ENCODE assay signal across 1 cellular context in genomic region chr7:158829342-158830210, GRCh38.
A peak's percentile ranks its signal among the peaks of the same experiment; 100 is the strongest.
TF ChIP-seq lines count a peak whose summit lies in the region.

TSS of gene ESYT2 (minus strand) at chr7:158829509. CDS start at chr7:158829418, 91 bp downstream.

TF ChIP-seq in HepG2, 621 proteins besides CTCF, POLR2A, EP300 and RAD21 (continued from another document and continues in another):
- TF ChIP-seq RNF219 (CRISPR knock-in tag; IDR thresholded peaks at IDR 0.05): no peak
- TF ChIP-seq ZNF574 (CRISPR knock-in tag; IDR thresholded peaks at IDR 0.05): peak; percentile 78
- no peak for TF ChIP-seq ZNF260 (CRISPR knock-in tag; IDR thresholded peaks at IDR 0.05; ENCODE audit: borderline replicate concordance, low read depth)
- peak; percentile 21; the same call in 1 of the 2 replicates for TF ChIP-seq HMG20B (CRISPR knock-in tag; conservative IDR thresholded peaks at IDR 0.05)
- peak; percentile 58; the same call in 1 of the 2 replicates for TF ChIP-seq NFYB (CRISPR knock-in tag; IDR thresholded peaks at IDR 0.05)
- no peak for TF ChIP-seq ZNF326 (CRISPR knock-in tag; IDR thresholded peaks at IDR 0.05; ENCODE audit: borderline replicate concordance)
- no peak for TF ChIP-seq CCAR2 (optimal IDR thresholded peaks at IDR 0.05; ENCODE audit: low read depth, low read length)
- TF ChIP-seq ZNF282 (IDR thresholded peaks at IDR 0.05; ENCODE audit: partially characterized antibody): no peak
- no peak for TF ChIP-seq ZNF672 (CRISPR knock-in tag; IDR thresholded peaks at IDR 0.05)
- no peak for TF ChIP-seq SYNCRIP (IDR thresholded peaks at IDR 0.05; ENCODE audit: insufficient read depth, low read depth, low read length)
- TF ChIP-seq CEBPZ (IDR thresholded peaks at IDR 0.05; ENCODE audit: low read length): no peak
- peak; percentile 82 for TF ChIP-seq MYC (CRISPR knock-in tag; IDR thresholded peaks at IDR 0.05; ENCODE audit: borderline replicate concordance)
- TF ChIP-seq ZKSCAN1 (IDR thresholded peaks at IDR 0.05; ENCODE audit: low read length): no peak
- TF ChIP-seq ZNF382 (CRISPR knock-in tag; IDR thresholded peaks at IDR 0.05; ENCODE audit: borderline replicate concordance): no peak
- TF ChIP-seq ZNF580 (CRISPR knock-in tag; IDR thresholded peaks at IDR 0.05; ENCODE audit: borderline replicate concordance, low read depth): peak; percentile 72
- no peak for TF ChIP-seq ZNF292 (CRISPR knock-in tag; IDR thresholded peaks at IDR 0.05; ENCODE audit: borderline replicate concordance, low read depth)
- TF ChIP-seq KLF16 (CRISPR knock-in tag; IDR thresholded peaks at IDR 0.05): peak in 1 of 2 experiments; percentile 87; a peak in 2 of 4 replicates
- TF ChIP-seq BHLHE40 (IDR thresholded peaks at IDR 0.05; ENCODE audit: low read length): peak; percentile 9; the same call in 1 of the 2 replicates
- TF ChIP-seq ZBTB10 (CRISPR knock-in tag; IDR thresholded peaks at IDR 0.05; ENCODE audit: borderline replicate concordance): no peak
- TF ChIP-seq REL (CRISPR knock-in tag; conservative IDR thresholded peaks at IDR 0.05): peak; percentile 37; the same call in 1 of the 2 replicates
- TF ChIP-seq ZBTB38 (CRISPR knock-in tag; IDR thresholded peaks at IDR 0.05): peak; percentile 69; the same call in 1 of the 2 replicates
- 0 out of 2 replicates have a peak, but pooled peaks have one; percentile 54 for TF ChIP-seq HINFP (CRISPR knock-in tag; IDR thresholded peaks at IDR 0.05; ENCODE audit: low read depth)
- TF ChIP-seq CHCHD3 (CRISPR knock-in tag; IDR thresholded peaks at IDR 0.05): peak; percentile 70; the same call in 1 of the 2 replicates
- TF ChIP-seq FOSL1 (CRISPR knock-in tag; IDR thresholded peaks at IDR 0.05; ENCODE audit: borderline replicate concordance): no peak
- peak; percentile 100 for TF ChIP-seq ZHX1 (CRISPR knock-in tag; IDR thresholded peaks at IDR 0.05; ENCODE audit: low read depth)
- TF ChIP-seq NCOR1 (IDR thresholded peaks at IDR 0.05; ENCODE audit: borderline replicate concordance, low read length): no peak
- no peak for TF ChIP-seq NBN (conservative IDR thresholded peaks at IDR 0.05)
- TF ChIP-seq HDAC1 (CRISPR knock-in tag; IDR thresholded peaks at IDR 0.05): peak; percentile 89
- TF ChIP-seq ZFP90 (CRISPR knock-in tag; IDR thresholded peaks at IDR 0.05; ENCODE audit: borderline replicate concordance): no peak; the same call in 1 of the 2 replicates
- TF ChIP-seq ZNF275 (CRISPR knock-in tag; IDR thresholded peaks at IDR 0.05; ENCODE audit: borderline replicate concordance): peak; percentile 97; the same call in 1 of the 2 replicates
- TF ChIP-seq CREM (IDR thresholded peaks at IDR 0.05): peak; percentile 82
- TF ChIP-seq CREM (CRISPR knock-in tag; IDR thresholded peaks at IDR 0.05): peak; percentile 83
- TF ChIP-seq ZNF772 (CRISPR knock-in tag; IDR thresholded peaks at IDR 0.05): peak; percentile 94; the same call in 1 of the 2 replicates
- TF ChIP-seq CERS6 (CRISPR knock-in tag; IDR thresholded peaks at IDR 0.05): no peak
- 0 out of 2 replicates have a peak, but pooled peaks have one; percentile 79 for TF ChIP-seq CC2D1A (CRISPR knock-in tag; IDR thresholded peaks at IDR 0.05)
- peak; percentile 83 for TF ChIP-seq PHF8 (CRISPR knock-in tag; IDR thresholded peaks at IDR 0.05)
- TF ChIP-seq ZNF530 (CRISPR knock-in tag; IDR thresholded peaks at IDR 0.05; ENCODE audit: low read depth): no peak
- TF ChIP-seq ZNF605 (CRISPR knock-in tag; IDR thresholded peaks at IDR 0.05): peak; percentile 73; the same call in 1 of the 2 replicates
- TF ChIP-seq ZNF878 (CRISPR knock-in tag; IDR thresholded peaks at IDR 0.05): 0 out of 2 replicates have a peak, but pooled peaks have one; percentile 65
- TF ChIP-seq CBX2 (IDR thresholded peaks at IDR 0.05; ENCODE audit: low read depth, low read length): no peak
- TF ChIP-seq CBX2 (CRISPR knock-in tag; IDR thresholded peaks at IDR 0.05; ENCODE audit: low read depth): 0 out of 2 replicates have a peak, but pooled peaks have one; percentile 37
- TF ChIP-seq ARID2 (CRISPR knock-in tag; IDR thresholded peaks at IDR 0.05; ENCODE audit: borderline replicate concordance): no peak; the same call in 1 of the 2 replicates
- peak; percentile 83 for TF ChIP-seq DMAP1 (CRISPR knock-in tag; IDR thresholded peaks at IDR 0.05)
- TF ChIP-seq ZNF577 (CRISPR knock-in tag; IDR thresholded peaks at IDR 0.05; ENCODE audit: borderline replicate concordance, low read depth): no peak
- TF ChIP-seq RELA (CRISPR knock-in tag; IDR thresholded peaks at IDR 0.05): peak; percentile 74; the same call in 1 of the 2 replicates
